ENCODE assay signal across 1 cellular context in the genomic region with DNA sequence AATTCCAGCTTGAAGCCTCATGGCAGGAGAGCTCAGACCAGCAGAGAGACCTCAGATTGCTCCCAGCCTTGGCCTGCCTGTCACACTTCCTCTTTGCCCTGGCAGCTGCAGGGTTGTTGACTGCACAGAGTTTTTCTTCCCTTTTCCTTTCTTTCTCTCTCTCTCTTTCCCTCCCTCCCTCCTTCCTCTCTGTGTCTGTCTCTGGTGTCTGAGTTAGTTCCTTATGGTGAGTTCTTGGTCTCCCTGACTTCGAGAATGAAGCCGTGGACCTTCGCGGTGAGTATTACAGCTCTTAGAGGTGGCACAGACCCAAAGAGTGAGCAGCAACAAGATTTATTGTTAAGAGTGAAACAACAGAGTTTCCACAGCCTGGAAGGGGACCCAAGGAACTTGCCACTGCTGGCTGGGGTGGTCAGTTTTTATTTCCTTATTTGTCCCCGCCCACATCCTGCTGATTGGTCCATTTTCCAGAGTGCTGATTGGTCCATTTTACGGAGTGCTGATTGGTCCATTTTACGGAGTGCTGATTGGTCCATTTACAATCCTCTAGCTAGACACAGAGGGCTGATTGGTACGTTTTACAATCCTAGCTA.
TF ChIP-seq lines count a peak whose summit lies in the region.

No MANE protein-coding gene starts in this region.

TF ChIP-seq in H1, 55 proteins besides CTCF, POLR2A, EP300 and RAD21:
- TF ChIP-seq SP1 (IDR thresholded peaks at IDR 0.05; ENCODE audit: low read depth, low read length) (0 out of 2 replicates have a peak, but pooled peaks have one; percentile 41), BCL11A (IDR thresholded peaks at IDR 0.05; ENCODE audit: low read depth in 2 of 2, low read length in 2 of 2) (no peak)
